8 cellular contexts compared by ENCODE assay signal in the genomic region with DNA sequence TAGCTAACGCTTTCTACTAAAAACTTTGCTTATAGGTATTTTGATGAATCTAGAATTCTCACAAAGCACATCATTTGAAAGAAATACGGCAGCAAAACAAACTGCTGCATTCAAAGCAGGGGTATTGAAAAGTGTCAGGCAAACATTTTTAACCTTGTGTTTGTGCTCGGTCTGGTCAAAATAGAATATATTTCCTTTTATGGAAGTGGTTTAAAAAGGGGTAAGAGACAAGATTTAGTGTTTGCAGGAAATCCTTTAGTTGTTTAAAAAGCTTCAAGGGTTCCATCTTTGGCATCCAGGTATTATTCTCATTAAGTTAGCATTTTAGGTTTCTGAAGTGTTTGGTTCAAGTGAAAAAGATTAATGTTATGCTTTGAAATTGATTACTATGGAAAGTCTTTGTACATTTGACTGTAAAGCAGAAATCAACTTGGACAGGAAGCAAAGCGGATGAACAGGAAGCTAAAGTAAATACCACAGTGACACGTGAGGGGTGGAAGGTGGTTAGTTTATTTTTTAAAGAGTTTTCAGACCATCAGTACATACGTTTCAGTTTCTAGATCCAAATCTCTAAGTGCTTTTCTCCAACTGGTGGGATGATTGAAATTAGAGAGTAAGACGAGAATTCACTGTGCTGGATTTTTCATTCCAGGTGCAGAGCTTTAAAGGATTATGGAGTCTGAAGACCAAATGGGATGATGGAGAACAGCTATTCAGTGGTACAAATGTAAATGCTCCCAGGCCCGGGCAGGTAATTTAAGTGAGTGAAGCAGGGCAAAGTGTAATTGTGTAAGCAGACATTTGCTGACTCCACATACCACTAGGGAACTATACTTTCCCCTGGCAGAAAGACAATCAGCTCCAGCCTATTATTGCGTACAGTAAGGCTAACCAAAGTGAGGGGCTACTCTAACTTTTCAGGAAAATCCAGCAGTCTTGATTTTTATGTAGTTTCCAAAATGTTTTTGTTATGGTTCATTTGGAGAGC.
DNase-seq lines count a peak whose midpoint lies in the region; ATAC-seq and TF ChIP-seq lines count a peak whose summit lies in the region.

No MANE protein-coding gene starts in this region.

- peak; percentile 57 for DNase-seq in GM06990 (ENCODE audit: extremely low read depth, insufficient read length)
- DNase-seq in effector memory CD4-positive, alpha-beta T cell, result no peak
- no peak for DNase-seq in NCI-H1092 (lab: John Stamatoyannopoulos, UW)
- no peak for DNase-seq in cerebellar nuclear complex (lab: John Stamatoyannopoulos, UW)
- DNase-seq in 8988T, result no peak
- DNase-seq in C1 segment of cervical spinal cord (lab: John Stamatoyannopoulos, UW), result no peak

- H3K27me3 ChIP-seq in GM06990 (replicated peaks; ENCODE audit: control insufficient read depth, insufficient read depth, low read length), result no peaks in the 10 kb centered on the region; the same call in 1 of the 2 replicates
- H3K27me3 ChIP-seq in effector memory CD4-positive, alpha-beta T cell (replicated peaks; ENCODE audit: control insufficient read depth, insufficient read depth, low read length, poor library complexity, severe bottlenecking), result no peaks in the 10 kb centered on the region

- ATAC-seq in GM21367 (IDR thresholded peaks at IDR 0.05; ENCODE audit: unreplicated experiment) (peak; percentile 92), HG03571 (IDR thresholded peaks at IDR 0.05; ENCODE audit: unreplicated experiment) (peak; percentile 94)

- TF ChIP-seq CTCF in GM06990 (IDR thresholded peaks at IDR 0.05; ENCODE audit: insufficient read depth, low read length, poor library complexity, severe bottlenecking), result no peak

- peak overlapping the region; percentile 45 for H3K27ac ChIP-seq in effector memory CD4-positive, alpha-beta T cell (ENCODE audit: insufficient read depth, low read length, poor library complexity, severe bottlenecking)

- no peaks in the 10 kb centered on the region for H3K9me3 ChIP-seq in effector memory CD4-positive, alpha-beta T cell (ENCODE audit: control insufficient read depth, low read length)

- H3K36me3 ChIP-seq in GM06990 (ENCODE audit: control insufficient read depth, insufficient read depth, low read length), result no peaks in the 10 kb centered on the region
- no peaks in the 10 kb centered on the region for H3K36me3 ChIP-seq in effector memory CD4-positive, alpha-beta T cell (ENCODE audit: control insufficient read depth, insufficient read depth, low read length)

- H3K4me3 ChIP-seq in GM06990 (replicated peaks; ENCODE audit: low read depth, low read length), result no peak overlapping the region
- H3K4me3 ChIP-seq in effector memory CD4-positive, alpha-beta T cell (ENCODE audit: insufficient read depth, low read depth, low read length, poor library complexity, severe bottlenecking), result peak overlapping the region; percentile 26

- peaks cover 16% of the 10 kb centered on the region for H3K4me1 ChIP-seq in effector memory CD4-positive, alpha-beta T cell (ENCODE audit: control insufficient read depth, insufficient read depth, low read length, poor library complexity, severe bottlenecking)
